2 cellular contexts compared by ENCODE assay signal in the genomic region with DNA sequence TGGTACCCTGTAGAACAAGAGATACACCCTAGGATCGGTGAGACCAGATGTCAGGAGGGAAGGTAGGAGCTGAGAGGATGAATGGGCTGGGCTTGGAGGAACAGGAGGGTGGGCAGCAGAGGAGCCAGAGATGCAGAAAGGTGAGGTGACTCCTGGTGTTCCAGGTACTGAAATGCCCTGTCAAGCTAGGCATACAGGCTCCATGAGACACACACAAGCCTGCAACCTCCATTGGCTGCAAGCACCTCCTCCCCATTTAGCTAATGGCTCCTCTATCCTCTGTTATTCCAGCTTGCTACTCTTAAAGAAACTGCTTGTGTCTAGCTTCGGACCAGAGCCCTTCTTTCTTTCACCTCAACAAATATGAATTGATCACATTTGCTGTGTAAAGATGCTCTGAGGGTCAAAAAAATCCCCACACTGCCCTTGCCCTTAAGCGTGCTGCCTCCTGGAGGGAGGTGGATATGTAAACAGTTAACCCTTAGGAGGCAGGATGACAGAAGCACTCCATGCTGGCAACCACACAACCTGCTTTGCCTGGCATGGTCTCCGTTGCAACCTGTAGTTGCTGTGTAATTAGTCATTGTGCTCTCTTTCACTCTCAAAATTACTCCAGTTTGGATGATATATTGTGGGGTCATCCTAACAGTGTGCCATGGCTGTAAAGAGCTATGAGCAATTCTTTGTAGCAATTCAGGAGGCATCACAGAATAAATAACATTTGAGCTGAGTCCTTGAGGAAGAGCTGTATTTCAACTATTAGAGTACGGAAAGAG.
TF ChIP-seq lines count a peak whose summit lies in the region.

No MANE protein-coding gene starts in this region.

TF ChIP-seq in GM23338, 12 proteins besides CTCF, POLR2A, EP300 and RAD21:
- TF ChIP-seq CREB1 (CRISPR knock-in tag; IDR thresholded peaks at IDR 0.05; ENCODE audit: low read depth) = no peak
- TF ChIP-seq EZH2phosphoT487 (IDR thresholded peaks at IDR 0.05; ENCODE audit: unreplicated experiment) = no peak
- no peak for TF ChIP-seq JUNB (IDR thresholded peaks at IDR 0.05; ENCODE audit: unreplicated experiment)
- TF ChIP-seq, protein P1, sequence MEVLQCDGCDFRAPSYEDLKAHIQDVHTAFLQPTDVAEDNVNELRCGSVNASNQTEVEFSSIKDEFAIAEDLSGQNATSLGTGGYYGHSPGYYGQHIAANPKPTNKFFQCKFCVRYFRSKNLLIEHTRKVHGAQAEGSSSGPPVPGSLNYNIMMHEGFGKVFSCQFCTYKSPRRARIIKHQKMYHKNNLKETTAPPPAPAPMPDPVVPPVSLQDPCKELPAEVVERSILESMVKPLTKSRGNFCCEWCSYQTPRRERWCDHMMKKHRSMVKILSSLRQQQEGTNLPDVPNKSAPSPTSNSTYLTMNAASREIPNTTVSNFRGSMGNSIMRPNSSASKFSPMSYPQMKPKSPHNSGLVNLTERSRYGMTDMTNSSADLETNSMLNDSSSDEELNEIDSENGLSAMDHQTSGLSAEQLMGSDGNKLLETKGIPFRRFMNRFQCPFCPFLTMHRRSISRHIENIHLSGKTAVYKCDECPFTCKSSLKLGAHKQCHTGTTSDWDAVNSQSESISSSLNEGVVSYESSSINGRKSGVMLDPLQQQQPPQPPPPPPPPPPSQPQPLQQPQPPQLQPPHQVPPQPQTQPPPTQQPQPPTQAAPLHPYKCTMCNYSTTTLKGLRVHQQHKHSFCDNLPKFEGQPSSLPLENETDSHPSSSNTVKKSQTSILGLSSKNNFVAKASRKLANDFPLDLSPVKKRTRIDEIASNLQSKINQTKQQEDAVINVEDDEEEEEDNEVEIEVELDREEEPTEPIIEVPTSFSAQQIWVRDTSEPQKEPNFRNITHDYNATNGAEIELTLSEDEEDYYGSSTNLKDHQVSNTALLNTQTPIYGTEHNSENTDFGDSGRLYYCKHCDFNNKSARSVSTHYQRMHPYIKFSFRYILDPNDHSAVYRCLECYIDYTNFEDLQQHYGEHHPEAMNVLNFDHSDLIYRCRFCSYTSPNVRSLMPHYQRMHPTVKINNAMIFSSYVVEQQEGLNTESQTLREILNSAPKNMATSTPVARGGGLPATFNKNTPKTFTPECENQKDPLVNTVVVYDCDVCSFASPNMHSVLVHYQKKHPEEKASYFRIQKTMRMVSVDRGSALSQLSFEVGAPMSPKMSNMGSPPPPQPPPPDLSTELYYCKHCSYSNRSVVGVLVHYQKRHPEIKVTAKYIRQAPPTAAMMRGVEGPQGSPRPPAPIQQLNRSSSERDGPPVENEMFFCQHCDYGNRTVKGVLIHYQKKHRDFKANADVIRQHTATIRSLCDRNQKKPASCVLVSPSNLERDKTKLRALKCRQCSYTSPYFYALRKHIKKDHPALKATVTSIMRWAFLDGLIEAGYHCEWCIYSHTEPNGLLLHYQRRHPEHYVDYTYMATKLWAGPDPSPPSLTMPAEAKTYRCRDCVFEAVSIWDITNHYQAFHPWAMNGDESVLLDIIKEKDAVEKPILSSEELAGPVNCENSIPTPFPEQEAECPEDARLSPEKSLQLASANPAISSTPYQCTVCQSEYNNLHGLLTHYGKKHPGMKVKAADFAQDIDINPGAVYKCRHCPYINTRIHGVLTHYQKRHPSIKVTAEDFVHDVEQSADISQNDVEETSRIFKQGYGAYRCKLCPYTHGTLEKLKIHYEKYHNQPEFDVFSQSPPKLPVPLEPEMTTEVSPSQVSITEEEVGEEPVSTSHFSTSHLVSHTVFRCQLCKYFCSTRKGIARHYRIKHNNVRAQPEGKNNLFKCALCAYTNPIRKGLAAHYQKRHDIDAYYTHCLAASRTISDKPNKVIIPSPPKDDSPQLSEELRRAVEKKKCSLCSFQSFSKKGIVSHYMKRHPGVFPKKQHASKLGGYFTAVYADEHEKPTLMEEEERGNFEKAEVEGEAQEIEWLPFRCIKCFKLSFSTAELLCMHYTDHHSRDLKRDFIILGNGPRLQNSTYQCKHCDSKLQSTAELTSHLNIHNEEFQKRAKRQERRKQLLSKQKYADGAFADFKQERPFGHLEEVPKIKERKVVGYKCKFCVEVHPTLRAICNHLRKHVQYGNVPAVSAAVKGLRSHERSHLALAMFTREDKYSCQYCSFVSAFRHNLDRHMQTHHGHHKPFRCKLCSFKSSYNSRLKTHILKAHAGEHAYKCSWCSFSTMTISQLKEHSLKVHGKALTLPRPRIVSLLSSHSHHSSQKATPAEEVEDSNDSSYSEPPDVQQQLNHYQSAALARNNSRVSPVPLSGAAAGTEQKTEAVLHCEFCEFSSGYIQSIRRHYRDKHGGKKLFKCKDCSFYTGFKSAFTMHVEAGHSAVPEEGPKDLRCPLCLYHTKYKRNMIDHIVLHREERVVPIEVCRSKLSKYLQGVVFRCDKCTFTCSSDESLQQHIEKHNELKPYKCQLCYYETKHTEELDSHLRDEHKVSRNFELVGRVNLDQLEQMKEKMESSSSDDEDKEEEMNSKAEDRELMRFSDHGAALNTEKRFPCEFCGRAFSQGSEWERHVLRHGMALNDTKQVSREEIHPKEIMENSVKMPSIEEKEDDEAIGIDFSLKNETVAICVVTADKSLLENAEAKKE (CRISPR knock-in tag; IDR thresholded peaks at IDR 0.05) = no peak
- TF ChIP-seq REST (IDR thresholded peaks at IDR 0.05; ENCODE audit: unreplicated experiment) = no peak
- TF ChIP-seq NANOG (IDR thresholded peaks at IDR 0.05; ENCODE audit: borderline replicate concordance) = no peak

TF ChIP-seq in neural cell, 6 proteins besides CTCF, POLR2A, EP300 and RAD21:
- TF ChIP-seq EZH2 (IDR thresholded peaks at IDR 0.05; ENCODE audit: borderline replicate concordance, insufficient read depth, low read length, poor library complexity, severe bottlenecking) = no peak
- no peak for TF ChIP-seq POLR2AphosphoS5 (IDR thresholded peaks at IDR 0.05)
- TF ChIP-seq SMC3 (conservative IDR thresholded peaks at IDR 0.05; ENCODE audit: poor library complexity) = peak; percentile 16
